ENCODE assay signal across 27 cellular contexts in the genomic region with DNA sequence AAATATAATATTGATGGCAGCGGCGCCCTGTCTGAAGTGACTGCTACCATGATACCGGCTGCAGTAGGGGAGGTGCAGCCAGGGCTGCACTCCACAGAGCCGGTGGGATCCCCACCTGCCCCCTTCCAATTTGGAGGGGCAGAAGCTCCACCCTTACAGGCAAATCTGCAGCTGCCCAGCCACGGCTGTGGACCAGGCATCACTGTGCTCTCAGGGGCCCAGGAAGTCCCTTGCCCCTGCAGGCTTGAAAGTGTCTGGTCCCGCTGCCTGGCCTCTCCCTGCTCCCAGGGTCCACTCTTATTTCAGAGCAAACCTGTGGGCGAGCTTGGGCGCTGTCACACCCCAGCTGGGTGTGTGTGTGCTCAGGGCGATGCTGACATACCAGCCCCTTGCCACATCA.
"Had no signal": no experiment of that assay in that cellular context is flagged by ENCODE, and none has a peak within 500 bp of the region (broad histone marks: within the 10 kb centered on the region; RNA-seq: fewer than 3 reads in every experiment).

No MANE protein-coding gene starts in this region.

- H3K4me1 ChIP-seq: colonic mucosa, gastrocnemius medialis, parathyroid adenoma, prostate gland, suprapubic skin, transverse colon had no signal

- H3K4me1 Mint-ChIP-seq: central memory CD8-positive, alpha-beta T cell; endodermal cell; mesothelial cell of epicardium; naive B cell; neural crest cell had no signal

- H3K27me3 Mint-ChIP-seq: central memory CD8-positive, alpha-beta T cell; dendritic cell treated with granulocyte-macrophage colony-stimulating factor and Interleukin-4, amounts not matched to agents 40 ng/mL and 50 ng/mL, for 4 days; naive B cell; natural killer cell treated with Interleukin-12 subunit alpha and Interleukin-12 subunit beta and Interleukin-15 and Interleukin-18, amount 100 ng/mL, for 72 hours had no signal

- H3K4me3 Mint-ChIP-seq: central memory CD8-positive, alpha-beta T cell; dendritic cell treated with granulocyte-macrophage colony-stimulating factor and Interleukin-4, amounts not matched to agents 40 ng/mL and 50 ng/mL, for 4 days; endodermal cell; mesothelial cell of epicardium; naive B cell; natural killer cell treated with Interleukin-12 subunit alpha and Interleukin-12 subunit beta and Interleukin-15 and Interleukin-18, amount 100 ng/mL, for 72 hours; neural crest cell had no signal

- H3K4me3 ChIP-seq: colonic mucosa, gastrocnemius medialis, mucosa of descending colon, prostate gland, skin epidermis, suprapubic skin, transverse colon had no signal

- H3K27ac Mint-ChIP-seq: dendritic cell treated with granulocyte-macrophage colony-stimulating factor and Interleukin-4, amounts not matched to agents 40 ng/mL and 50 ng/mL, for 4 days; endodermal cell; mesothelial cell of epicardium; naive B cell; natural killer cell treated with Interleukin-12 subunit alpha and Interleukin-12 subunit beta and Interleukin-15 and Interleukin-18, amount 100 ng/mL, for 72 hours had no signal

- H3K36me3 ChIP-seq: colonic mucosa, gastrocnemius medialis, prostate gland, suprapubic skin, transverse colon had no signal

- H3K9me3 ChIP-seq: colonic mucosa, gastrocnemius medialis, mucosa of descending colon, prostate gland, suprapubic skin, transverse colon had no signal

- H3K9me3 Mint-ChIP-seq: dendritic cell treated with granulocyte-macrophage colony-stimulating factor and Interleukin-4, amounts not matched to agents 40 ng/mL and 50 ng/mL, for 4 days; endodermal cell; neural crest cell had no signal

- H2AFZ ChIP-seq: parathyroid adenoma had no signal

- H3K27ac ChIP-seq: colonic mucosa, epithelial cell of prostate, gastrocnemius medialis, parathyroid adenoma, prostate gland, skin epidermis, suprapubic skin, transverse colon had no signal

- H3K27me3 ChIP-seq: colonic mucosa, gastrocnemius medialis, suprapubic skin, transverse colon had no signal

- DNase-seq: colonic mucosa; effector CD8-positive, alpha-beta T cell; endodermal cell; foreskin fibroblast; gastrocnemius medialis; head of caudate nucleus; mesenchymal stem cell; naive B cell; stimulated activated CD4-positive, alpha-beta T cell treated with anti-CD3 and anti-CD28 coated beads, Interleukin-15, amount 100 ng/mL, for 24 hours; stimulated activated CD4-positive, alpha-beta T cell treated with anti-CD3 and anti-CD28 coated beads, Interleukin-4, amount 100 ng/mL, for 1 hour; stimulated activated CD8-positive, alpha-beta memory T cell treated with anti-CD3 and anti-CD28 coated beads, Interleukin-4, amount 100 ng/mL, for 48 hours; stimulated activated naive CD4-positive, alpha-beta T cell treated with Interleukin-2 at 50 U/mL for 16 hours; transverse colon had no signal

- H3K36me3 Mint-ChIP-seq: naive B cell; natural killer cell treated with Interleukin-12 subunit alpha and Interleukin-12 subunit beta and Interleukin-15 and Interleukin-18, amount 100 ng/mL, for 72 hours had no signal

- ATAC-seq: esophagus mucosa, gastrocnemius medialis, left lobe of liver, mucosa of descending colon, right cardiac atrium had no signal

- H3K9ac ChIP-seq: parathyroid adenoma had no signal
